ENCODE assay signal across 17 cellular contexts in the genomic region with DNA sequence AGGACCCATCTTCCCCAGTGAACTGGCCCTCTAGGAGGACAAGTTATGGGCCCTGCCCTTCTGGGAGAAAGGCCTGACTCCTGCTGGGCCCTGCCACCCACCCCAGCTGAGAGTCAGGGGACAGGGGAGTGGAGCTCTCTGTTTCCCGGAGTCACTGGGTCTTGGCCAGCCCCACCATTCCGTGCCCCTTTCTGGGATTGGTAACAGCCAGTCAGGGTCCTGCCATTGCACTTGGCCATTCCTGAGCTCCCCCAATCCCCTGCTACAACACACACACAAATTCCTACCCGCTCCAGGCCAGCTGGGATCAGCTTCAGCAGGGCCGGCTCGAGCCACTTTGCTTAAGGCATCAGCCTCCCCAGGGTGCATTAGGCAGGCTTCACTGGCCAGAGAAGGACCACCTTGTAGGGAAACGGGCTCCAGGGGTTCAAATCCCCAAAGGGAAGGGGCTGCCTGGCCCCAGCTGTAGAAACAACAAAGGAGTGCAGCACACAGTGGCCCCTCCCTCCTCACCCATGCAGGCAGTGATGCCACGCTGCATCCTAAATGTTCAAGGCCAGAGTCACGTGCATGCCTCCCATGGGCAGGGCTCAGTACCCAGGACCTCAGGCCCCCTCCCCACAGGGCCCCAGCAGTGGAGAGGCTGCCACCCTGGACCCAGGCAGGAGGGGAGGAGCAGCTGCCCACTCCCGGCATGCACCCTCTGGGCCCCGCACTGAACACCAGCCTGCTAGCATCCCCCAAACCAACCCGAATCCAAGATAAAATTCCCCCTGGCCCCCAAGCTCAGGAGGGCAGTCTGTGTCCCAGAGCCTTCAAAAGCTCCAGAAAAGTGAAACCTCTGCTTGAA. TPM values are rescaled to one million over a fixed set of nuclear protein-coding genes. Genes with fewer than 3 reads are reported as not detected.
A peak's percentile ranks its signal among the peaks of the same experiment; 100 is the strongest.
DNase-seq lines count a peak whose midpoint lies in the region; ATAC-seq, FAIRE-seq and TF ChIP-seq lines count a peak whose summit lies in the region.
"Had no signal": no experiment of that assay in that cellular context is flagged by ENCODE, and none has a peak within 500 bp of the region (broad histone marks: within the 10 kb centered on the region; RNA-seq: fewer than 3 reads in every experiment).

No MANE protein-coding gene starts in this region.

- in situ Hi-C loops in HepG2 (cut with HindIII; ENCODE audit: extremely low pct_ligation_motif_present, low pct_unique_long_range_greater_than_20kb): loop anchor here (5.0 to 10.0 kb wide), 3 partner anchors 51 to 513 kb away; no protein-coding TSS in a partner anchor

- TF ChIP-seq RAD21 in H1 (IDR thresholded peaks at IDR 0.05 in 1 of 2, conservative IDR thresholded peaks at IDR 0.05 in 1 of 2; ENCODE audit: low read depth in 2 of 2, low read length in 2 of 2) (no peak), HepG2 (CRISPR knock-in tag; IDR thresholded peaks at IDR 0.05) (no peak)

- H3K9ac ChIP-seq in BLaER1 (no peak overlapping the region), H1 (replicated peaks in 1 of 4; ENCODE audit: extremely low read depth in 1 of 4, low read depth in 3 of 4, low read length in 3 of 4) (no peak overlapping the region), neural progenitor cell (no peak overlapping the region), HepG2 (ENCODE audit: insufficient read depth, low read depth, low read length) (no peak overlapping the region)

- H2BK20ac ChIP-seq in H1 (ENCODE audit: low read length): no peak overlapping the region

- peaks cover 7% of the 10 kb centered on the region for H3K9me3 Mint-ChIP-seq in neural progenitor cell
- H3K9me3 Mint-ChIP-seq: CD8-positive, alpha-beta T cell had no signal

- H3K4ac ChIP-seq in H1 (replicated peaks; ENCODE audit: insufficient read length, low read depth, low read length): no peak overlapping the region

- no peak overlapping the region for H3K23ac ChIP-seq in H1 (ENCODE audit: insufficient read length)

- H3K4me1 ChIP-seq in BLaER1 (peaks cover 26% of the 10 kb centered on the region), H1 (replicated peaks in 1 of 4; ENCODE audit: control insufficient read depth in 3 of 4, insufficient read depth in 4 of 4, low read length in 3 of 4) (peaks cover 0 to 2% (median 0%) of the 10 kb centered on the region in 4 experiments; a peak in 1 of 7 replicates), neural progenitor cell (peaks cover 6% of the 10 kb centered on the region), sigmoid colon (peaks cover 0 to 4% (median 0%) of the 10 kb centered on the region in 4 donors), HepG2 (ENCODE audit: insufficient read depth, low read length) (peaks cover 18% of the 10 kb centered on the region)
- H3K4me1 ChIP-seq: HAP-1 had no signal

- no peak overlapping the region; the same call in 1 of the 2 replicates for H3K18ac ChIP-seq in H1 (ENCODE audit: extremely low read depth, low read length)

- H3K79me2 ChIP-seq in H1 (ENCODE audit: control insufficient read depth in 1 of 2, insufficient read depth in 2 of 2, low read length in 2 of 2) (no peaks in the 10 kb centered on the region), neural progenitor cell (ENCODE audit: low read depth) (no peaks in the 10 kb centered on the region), HepG2 (ENCODE audit: insufficient read depth, low read length) (no peaks in the 10 kb centered on the region)

- no peak overlapping the region; the same call in 1 of the 2 replicates for H2AK5ac ChIP-seq in H1 (ENCODE audit: low read depth, low read length)

- H3K4me3 ChIP-seq in BLaER1: no peak overlapping the region
- no peak overlapping the region for H3K4me3 ChIP-seq in H1 (ENCODE audit: extremely low read depth in 1 of 4, insufficient read depth in 2 of 4, low read depth in 3 of 4, low read length in 4 of 4)
- H3K4me3 ChIP-seq in neural progenitor cell: no peak overlapping the region
- H3K4me3 ChIP-seq in sigmoid colon: no peak overlapping the region
- no peak overlapping the region for H3K4me3 ChIP-seq in HepG2 (replicated peaks in 1 of 3; ENCODE audit: insufficient read depth in 1 of 3, low read depth in 2 of 3, low read length in 3 of 3)
- H3K4me3 ChIP-seq: HAP-1 had no signal

- no peak overlapping the region for H2BK120ac ChIP-seq in H1 (replicated peaks; ENCODE audit: low read depth, low read length)

- H3K36me3 ChIP-seq in BLaER1 (no peaks in the 10 kb centered on the region), H1 (ENCODE audit: control insufficient read depth in 2 of 4, insufficient read depth in 4 of 4, low read length in 3 of 4) (no peaks in the 10 kb centered on the region), neural progenitor cell (no peaks in the 10 kb centered on the region), sigmoid colon (no peaks in the 10 kb centered on the region), HepG2 (replicated peaks in 1 of 2; ENCODE audit: control insufficient read depth in 1 of 2, insufficient read depth in 2 of 2, low read length in 2 of 2) (no peaks in the 10 kb centered on the region)
- H3K36me3 ChIP-seq: HAP-1 had no signal

- intact Hi-C loops in sigmoid colon (cut with DNase I) (no loop called here), HepG2 (cut with micrococcal nuclease; ENCODE audit: unreplicated experiment) (no loop called here)

- WGBS in H1 (ENCODE audit: extremely low coverage in 1 of 2, insufficient coverage in 1 of 2, insufficient read length in 1 of 2, insufficient replicate concordance in 2 of 2, low coverage in 1 of 2, low lambda C conversion rate in 2 of 2, missing lambda C conversion rate in 1 of 2), 2 experiments: 88% methylated on average over 10 of the region's 11 CpGs; no CpG with 5 or more reads in 1 of the 2 experiments
- 79 to 83% methylated on average over 11 of the region's 11 CpGs for WGBS in sigmoid colon, 2 donors
- 23% methylated on average over 8 of the region's 11 CpGs for WGBS in HepG2 (ENCODE audit: low lambda C conversion rate)

- no peak for DNase-seq in H1 (ENCODE audit: low read depth in 1 of 2, low spot score in 2 of 2)
- peak; percentile 52 for DNase-seq in neural progenitor cell (ENCODE audit: low spot score)
- DNase-seq in sigmoid colon: peak; percentile 43
- DNase-seq in AG08396 (ENCODE audit: low spot score): no peak
- DNase-seq in HepG2 (ENCODE audit: low spot score): no peak
- no peak for DNase-seq in NCI-H2081 (lab: John Stamatoyannopoulos, UW)
- DNase-seq: AML-193; Calu3; CD8-positive, alpha-beta T cell; DMS79 treated with DMSO at 0.1 percent for 48 hours; GF-D8 had no signal

- no peak overlapping the region for H3K56ac ChIP-seq in H1 (replicated peaks; ENCODE audit: insufficient read length, low read depth, low read length)

- H3K4me3 Mint-ChIP-seq in neural progenitor cell: no peak overlapping the region
- H3K4me3 Mint-ChIP-seq: CD8-positive, alpha-beta T cell had no signal

- peak overlapping the region; percentile 54 for H3K4me2 ChIP-seq in BLaER1
- no peak overlapping the region for H3K4me2 ChIP-seq in H1 (ENCODE audit: insufficient read depth in 1 of 2, low read depth in 2 of 2, low read length in 2 of 2)
- no peak overlapping the region for H3K4me2 ChIP-seq in neural progenitor cell
- no peak overlapping the region for H3K4me2 ChIP-seq in HepG2 (ENCODE audit: low read depth, low read length)

- POLR2A ChIA-PET in H1 (lab: Charles Lee; ENCODE audit: partially characterized antibody): no interaction called here
- POLR2A ChIA-PET in HepG2 (lab: Yijun Ruan, JAX): no interaction called here

- H2AFZ ChIP-seq in H1 (ENCODE audit: low read length): no peak overlapping the region
- no peak overlapping the region for H2AFZ ChIP-seq in neural progenitor cell (replicated peaks)
- H2AFZ ChIP-seq in HepG2 (ENCODE audit: low read length): no peak overlapping the region

- H2BK12ac ChIP-seq in H1 (ENCODE audit: low read depth, low read length): no peak overlapping the region

- no peak for ATAC-seq in HepG2
- ATAC-seq: CD8-positive, alpha-beta T cell had no signal

- TF ChIP-seq EP300 in H1 (IDR thresholded peaks at IDR 0.05; ENCODE audit: borderline replicate concordance in 1 of 2, low read depth in 2 of 2, low read length in 2 of 2) (no peak), sigmoid colon (IDR thresholded peaks at IDR 0.05) (no peak), HepG2 (IDR thresholded peaks at IDR 0.05; ENCODE audit: low read depth in 2 of 2, low read length in 2 of 2) (no peak), HepG2 (CRISPR knock-in tag; IDR thresholded peaks at IDR 0.05; ENCODE audit: borderline replicate concordance) (no peak)

- BruUV-seq in HepG2 (replicated peaks; lab: Mats Ljungman, UMichigan): no TSS peak

- H3K79me1 ChIP-seq in H1 (ENCODE audit: low read depth, low read length): no peaks in the 10 kb centered on the region

- H2BK15ac ChIP-seq in H1 (ENCODE audit: low read length): no peak overlapping the region

- H2BK5ac ChIP-seq in H1 (ENCODE audit: low read depth, low read length): no peak overlapping the region

- H3K23me2 ChIP-seq in H1 (ENCODE audit: low read depth, low read length): no peaks in the 10 kb centered on the region; the same call in 1 of the 2 replicates

- H3K14ac ChIP-seq in H1 (ENCODE audit: insufficient read length): no peak overlapping the region

- no peaks in the 10 kb centered on the region for H3K36me3 Mint-ChIP-seq in neural progenitor cell
- H3K36me3 Mint-ChIP-seq: CD8-positive, alpha-beta T cell had no signal

- no peak for TF ChIP-seq POLR2A in H1 (IDR thresholded peaks at IDR 0.05; ENCODE audit: control extremely low read depth in 1 of 2, low read depth in 2 of 2, low read length in 2 of 2)
- TF ChIP-seq POLR2A in sigmoid colon (IDR thresholded peaks at IDR 0.05): no peak
- TF ChIP-seq POLR2A in HepG2 (IDR thresholded peaks at IDR 0.05; ENCODE audit: insufficient read depth in 1 of 2, low read depth in 2 of 2, low read length in 2 of 2): no peak

- H4K91ac ChIP-seq in H1 (replicated peaks; ENCODE audit: insufficient read length, low read length): no peak overlapping the region

- peak overlapping the region; percentile 8; the same call in 1 of the 2 replicates for H4K8ac ChIP-seq in H1 (ENCODE audit: extremely low read depth, insufficient read depth, low read length)

- CTCF ChIA-PET in H1 (lab: Charles Lee; ENCODE audit: partially characterized antibody): interaction anchor here (1.0 to 3.9 kb wide), 13 partner anchors 10 to 610 kb away, joined by 3 to 33 read pairs (median 4); no protein-coding TSS in a partner anchor
- CTCF ChIA-PET in HepG2 (lab: Yijun Ruan, JAX; ENCODE audit: low intra/inter-chr PET ratio, low total read pairs): no interaction called here

- no peak for TF ChIP-seq CTCF in H1 (IDR thresholded peaks at IDR 0.05; ENCODE audit: control extremely low read depth in 1 of 3, insufficient read depth in 1 of 3, low read depth in 1 of 3, low read length in 3 of 3)
- no peak for TF ChIP-seq CTCF in neural progenitor cell (IDR thresholded peaks at IDR 0.05)
- TF ChIP-seq CTCF in sigmoid colon (IDR thresholded peaks at IDR 0.05): no peak
- TF ChIP-seq CTCF in HepG2 (CRISPR knock-in tag; IDR thresholded peaks at IDR 0.05): no peak

- H3K27ac Mint-ChIP-seq in neural progenitor cell: no peak overlapping the region
- H3K27ac Mint-ChIP-seq: CD8-positive, alpha-beta T cell had no signal

- H3K9me3 ChIP-seq in BLaER1: no peaks in the 10 kb centered on the region
- H3K9me3 ChIP-seq in H1 (ENCODE audit: insufficient read depth in 2 of 2, low read depth in 1 of 2, low read length in 1 of 2): no peaks in the 10 kb centered on the region
- H3K9me3 ChIP-seq in neural progenitor cell (ENCODE audit: low read depth): no peaks in the 10 kb centered on the region
- H3K9me3 ChIP-seq in sigmoid colon: no peaks in the 10 kb centered on the region
- H3K9me3 ChIP-seq in HepG2 (ENCODE audit: low read length): no peaks in the 10 kb centered on the region
- H3K9me3 ChIP-seq: HAP-1 had no signal

- H3K27me3 ChIP-seq in BLaER1 (no peaks in the 10 kb centered on the region), H1 (replicated peaks in 1 of 4; ENCODE audit: control insufficient read depth in 3 of 4, extremely low read depth in 1 of 4, insufficient read depth in 3 of 4, low read length in 3 of 4) (no peaks in the 10 kb centered on the region; a peak in 1 of 7 replicates), neural progenitor cell (no peaks in the 10 kb centered on the region), sigmoid colon (no peaks in the 10 kb centered on the region), HepG2 (ENCODE audit: control insufficient read depth in 1 of 2, insufficient read depth in 2 of 2, low read length in 2 of 2) (no peaks in the 10 kb centered on the region)

- no peak overlapping the region for H3K27ac ChIP-seq in BLaER1
- no peak overlapping the region for H3K27ac ChIP-seq in H1 (ENCODE audit: low read depth, low read length)
- no peak overlapping the region for H3K27ac ChIP-seq in neural progenitor cell
- no peak overlapping the region for H3K27ac ChIP-seq in sigmoid colon
- H3K27ac ChIP-seq in HepG2 (ENCODE audit: extremely low read length, insufficient read depth, low read length): no peak overlapping the region

- peaks cover 19% of the 10 kb centered on the region for H3K4me1 Mint-ChIP-seq in neural progenitor cell

- no peak overlapping the region for H4K5ac ChIP-seq in H1 (ENCODE audit: insufficient read length, low read depth, low read length)

- FAIRE-seq in H1 (lab: Jason Lieb, UNC) (no peak), HepG2 (lab: Jason Lieb, UNC) (no peak)

- H4K20me1 ChIP-seq in BLaER1 (no peaks in the 10 kb centered on the region), H1 (replicated peaks in 1 of 2; ENCODE audit: control insufficient read depth in 1 of 2, insufficient read depth in 2 of 2, low read length in 2 of 2) (peaks cover 0 to 2% of the 10 kb centered on the region in 2 experiments), neural progenitor cell (ENCODE audit: low read depth) (no peaks in the 10 kb centered on the region), HepG2 (ENCODE audit: insufficient read depth, low read length) (no peaks in the 10 kb centered on the region)

- H3F3A ChIP-seq in neural progenitor cell (ENCODE audit: low read depth): peaks cover 4% of the 10 kb centered on the region

- peaks cover 6% of the 10 kb centered on the region for H3K27me3 Mint-ChIP-seq in neural progenitor cell (ENCODE audit: insufficient read depth, low read depth)

RNA-seq across cellular contexts. Expression of a gene that starts 37.7 kb away (rescaled TPM):
- total RNA-seq in H1 (2021; fragmentation: NEBNext Ultra II Directional; extraction: Animal tissue kit (Norgen Biotek cat#: 25700)): not detected in 2 replicates
- polyA plus RNA-seq in H1 (2011; rRNA removed) (not detected in 2 replicates), sigmoid colon (not detected), HepG2 (2011; rRNA removed) (not detected in 2 replicates)
- not detected for polyA plus RNA-seq in H1 (2011; cell fraction: cytosol; rRNA removed)
- not detected for polyA plus RNA-seq in H1 (2011; cell fraction: nucleus; rRNA removed)
- polyA plus RNA-seq in H1 (2012, experiment 1 of 2): not detected in 4 replicates
- not detected for polyA plus RNA-seq in H1 (2012, experiment 2 of 2)
- not detected for polyA plus RNA-seq in H1 (2013, experiment 1 of 2)
- polyA plus RNA-seq in H1 (2013, experiment 2 of 2): not detected
- not detected in 2 replicates for polyA minus RNA-seq in H1 (2011; rRNA and poly(A)+ RNA removed)
- polyA minus RNA-seq in H1 (2011; cell fraction: cytosol; rRNA and poly(A)+ RNA removed): not detected
- not detected for polyA minus RNA-seq in H1 (2011; cell fraction: nucleus; rRNA and poly(A)+ RNA removed)
- total RNA-seq in neural progenitor cell (ENCODE audit: low replicate concordance) (not detected in 2 replicates), sigmoid colon (not detected), HepG2 (2016; rRNA removed; fragmentation: Illumina TruSeq; extraction: Trizol) (not detected in 2 replicates)
- total RNA-seq in HepG2 (2016; cell fraction: cytosol; rRNA removed; fragmentation: Illumina TruSeq; extraction: Trizol; ENCODE audit: low read depth): not detected in 2 replicates
- total RNA-seq in HepG2 (2016; cell fraction: insoluble cytoplasmic fraction; rRNA removed; fragmentation: Illumina TruSeq; extraction: Trizol): not detected in 2 replicates
- not detected in 2 replicates for total RNA-seq in HepG2 (2016; cell fraction: membrane; rRNA removed; fragmentation: Illumina TruSeq; extraction: Trizol)
- not detected in 2 replicates for total RNA-seq in HepG2 (2016; cell fraction: nucleus; rRNA removed; fragmentation: Illumina TruSeq; extraction: Trizol)
- not detected in 2 replicates for polyA plus RNA-seq in HepG2 (2011; cell fraction: cytosol; rRNA removed)
- not detected in 2 replicates for polyA plus RNA-seq in HepG2 (2011; cell fraction: nucleus; rRNA removed)
- not detected in 2 replicates for polyA plus RNA-seq in HepG2 (2012)
- not detected in 2 replicates for polyA plus RNA-seq in HepG2 (2016; cell fraction: cytosol; fragmentation: Illumina TruSeq; extraction: Trizol; ENCODE audit: low read depth)
- not detected in 2 replicates for polyA plus RNA-seq in HepG2 (2016; cell fraction: insoluble cytoplasmic fraction; fragmentation: Illumina TruSeq; extraction: Trizol; ENCODE audit: low read depth)
- not detected in 2 replicates for polyA plus RNA-seq in HepG2 (2016; cell fraction: membrane; fragmentation: Illumina TruSeq; extraction: Trizol; ENCODE audit: low read depth)
- not detected in 2 replicates for polyA plus RNA-seq in HepG2 (2016; cell fraction: nucleus; fragmentation: Illumina TruSeq; extraction: Trizol; ENCODE audit: insufficient read depth, low read depth)
- not detected in 2 replicates for polyA minus RNA-seq in HepG2 (2011; rRNA and poly(A)+ RNA removed; ENCODE audit: low replicate concordance)
- polyA minus RNA-seq in HepG2 (2011; cell fraction: cytosol; rRNA and poly(A)+ RNA removed): not detected in 2 replicates
- polyA minus RNA-seq in HepG2 (2011; cell fraction: nucleus; rRNA and poly(A)+ RNA removed): not detected in 2 replicates
- total RNA-seq: A172; Calu3; CD8-positive, alpha-beta T cell; H4; HT-29 had no signal
- polyA plus RNA-seq: BJ had no signal

Comparison
In these comparisons a context has a peak if more than half of its experiments do, and no peak if none do; other contexts are left out.
1. DNase-seq: peak in neural progenitor cell (single experiment) and sigmoid colon (single experiment); none in H1 (0 of 2), AG08396 (single experiment), HepG2 (single experiment) and NCI-H2081 (0 of 2).